21 cellular contexts compared by ENCODE assay signal in genomic region chr2:46181789-46182530, GRCh38.
DNase-seq lines count a peak whose midpoint lies in the region; ATAC-seq and TF ChIP-seq lines count a peak whose summit lies in the region.
"Had no signal": no experiment of that assay in that cellular context is flagged by ENCODE, and none has a peak within 500 bp of the region (broad histone marks: within the 10 kb centered on the region; RNA-seq: fewer than 3 reads in every experiment).

No MANE protein-coding gene starts in this region.

- peaks cover 0 to 6% (median 4%) of the 10 kb centered on the region in 3 donors for H3K36me3 Mint-ChIP-seq in immature natural killer cell
- peaks cover 38% of the 10 kb centered on the region for H3K36me3 Mint-ChIP-seq in stimulated activated effector memory CD8-positive, alpha-beta T cell treated with anti-CD3 and anti-CD28 coated beads, Interleukin-12 subunit alpha, Interleukin-12 subunit beta, amount 100 ng/mL, for 72 hours
- no peaks in the 10 kb centered on the region for H3K36me3 Mint-ChIP-seq in WTC11

- H3K36me3 ChIP-seq in thyroid gland = no peaks in the 10 kb centered on the region
- H3K36me3 ChIP-seq: adrenal gland, suprapubic skin had no signal

- H3K27me3 ChIP-seq in thyroid gland = no peaks in the 10 kb centered on the region
- H3K27me3 ChIP-seq: adrenal gland, gastroesophageal sphincter, right atrium auricular region, suprapubic skin had no signal

- H3K27ac Mint-ChIP-seq in immature natural killer cell = peak overlapping the region in 4 of 6 donors; percentile 73 to 90 (median 84)
- peak overlapping the region; percentile 17 for H3K27ac Mint-ChIP-seq in stimulated activated effector memory CD8-positive, alpha-beta T cell treated with anti-CD3 and anti-CD28 coated beads, Interleukin-12 subunit alpha, Interleukin-12 subunit beta, amount 100 ng/mL, for 72 hours
- H3K27ac Mint-ChIP-seq in WTC11 = no peak overlapping the region
- H3K27ac Mint-ChIP-seq: activated T-helper 1 cell treated with anti-CD3 and anti-CD28 coated beads, Interleukin-12 subunit alpha, Interleukin-12 subunit beta, Interleukin-2, Interleukin-4 antibody, amounts not matched to agents 30 ng/mL and 10 ng/mL and 1 ng/mL, durations not matched to agents 14 hours and 24 hours and 36 hours; H9 had no signal

- TF ChIP-seq POLR2A in thyroid gland (IDR thresholded peaks at IDR 0.05) = no peak

- H3K9me3 Mint-ChIP-seq in immature natural killer cell (no peaks in the 10 kb centered on the region), WTC11 (no peaks in the 10 kb centered on the region)
- H3K9me3 Mint-ChIP-seq in stimulated activated effector memory CD8-positive, alpha-beta T cell treated with anti-CD3 and anti-CD28 coated beads, Interleukin-12 subunit alpha, Interleukin-12 subunit beta, amount 100 ng/mL, for 72 hours = no peaks in the 10 kb centered on the region
- H3K9me3 Mint-ChIP-seq: activated T-helper 1 cell treated with anti-CD3 and anti-CD28 coated beads, Interleukin-12 subunit alpha, Interleukin-12 subunit beta, Interleukin-2, Interleukin-4 antibody, amounts not matched to agents 30 ng/mL and 10 ng/mL and 1 ng/mL, durations not matched to agents 14 hours and 24 hours and 36 hours; H9 had no signal

- no peak overlapping the region for H3K4me3 ChIP-seq in thyroid gland (replicated peaks in 1 of 3)
- H3K4me3 ChIP-seq: adrenal gland, gastroesophageal sphincter, right atrium auricular region, suprapubic skin had no signal

- peaks cover 32 to 35% of the 10 kb centered on the region in 2 donors for H3K4me1 Mint-ChIP-seq in immature natural killer cell
- peaks cover 38% of the 10 kb centered on the region for H3K4me1 Mint-ChIP-seq in stimulated activated effector memory CD8-positive, alpha-beta T cell treated with anti-CD3 and anti-CD28 coated beads, Interleukin-12 subunit alpha, Interleukin-12 subunit beta, amount 100 ng/mL, for 72 hours
- H3K4me1 Mint-ChIP-seq in WTC11 = peaks cover 4% of the 10 kb centered on the region
- H3K4me1 Mint-ChIP-seq: H9 had no signal

- TF ChIP-seq CTCF in WTC11 (IDR thresholded peaks at IDR 0.05) = no peak
- TF ChIP-seq CTCF in thyroid gland (IDR thresholded peaks at IDR 0.05) = no peak

- peaks cover 0 to 16% of the 10 kb centered on the region in 2 donors for H3K4me1 ChIP-seq in thyroid gland

- intact Hi-C loops in thyroid gland (cut with DNase I) = no loop called here

- no peaks in the 10 kb centered on the region for H3K9me3 ChIP-seq in thyroid gland
- H3K9me3 ChIP-seq: adrenal gland, gastroesophageal sphincter, right atrium auricular region, suprapubic skin had no signal

- peak; percentile 31 for DNase-seq in activated gamma-delta T cell (lab: John Stamatoyannopoulos, UW)
- no peak for DNase-seq in activated gamma-delta T cell treated with Interleukin-2 at 50 U/mL for 16 hours
- peak; percentile 19 for DNase-seq in NCI-H510A treated with DMSO at 0.1 percent for 48 hours (lab: John Stamatoyannopoulos, UW)
- DNase-seq in immature natural killer cell = peak in 1 of 3 donors; percentile 35
- no peak for DNase-seq in stimulated activated effector memory CD8-positive, alpha-beta T cell treated with anti-CD3 and anti-CD28 coated beads, Interleukin-12 subunit alpha, Interleukin-12 subunit beta, amount 100 ng/mL, for 72 hours (ENCODE audit: low spot score in 2 of 2)
- no peak for DNase-seq in WTC11 (ENCODE audit: low spot score)
- no peak for DNase-seq in thyroid gland
- DNase-seq: activated CD4-positive, CD25-positive, alpha-beta regulatory T cell; activated CD8-positive, alpha-beta memory T cell treated with anti-CD3 and anti-CD28 coated beads for 24 hours; erythroblast; H9; MM.1S; NCI-H2081 treated with DMSO at 0.1 percent for 48 hours; nucleus accumbens; stimulated activated CD4-positive, alpha-beta T cell treated with anti-CD3 and anti-CD28 coated beads, Interleukin-15, amount 100 ng/mL, for 24 hours had no signal

- H3K27ac ChIP-seq in thyroid gland = peak overlapping the region in 1 of 3 donors; percentile 37
- H3K27ac ChIP-seq: adrenal gland, gastroesophageal sphincter, suprapubic skin had no signal

- CTCF ChIA-PET in WTC11 (lab: Charles Lee) = interaction anchor here (0.9 to 1.8 kb wide), 3 partner anchors 91 to 184 kb away, joined by 3 to 5 read pairs (median 3); no protein-coding TSS in a partner anchor

- 94 to 95% methylated on average over 18 of the region's 18 CpGs for WGBS in thyroid gland, 2 donors

- POLR2A ChIA-PET in WTC11 (lab: Charles Lee) = no interaction called here

- no peak overlapping the region for H3K4me3 Mint-ChIP-seq in immature natural killer cell
- no peak overlapping the region for H3K4me3 Mint-ChIP-seq in stimulated activated effector memory CD8-positive, alpha-beta T cell treated with anti-CD3 and anti-CD28 coated beads, Interleukin-12 subunit alpha, Interleukin-12 subunit beta, amount 100 ng/mL, for 72 hours
- no peak overlapping the region for H3K4me3 Mint-ChIP-seq in WTC11
- H3K4me3 Mint-ChIP-seq: activated T-helper 1 cell treated with anti-CD3 and anti-CD28 coated beads, Interleukin-12 subunit alpha, Interleukin-12 subunit beta, Interleukin-2, Interleukin-4 antibody, amounts not matched to agents 30 ng/mL and 10 ng/mL and 1 ng/mL, durations not matched to agents 14 hours and 24 hours and 36 hours; H9 had no signal

- ATAC-seq in stimulated activated effector memory CD8-positive, alpha-beta T cell treated with anti-CD3 and anti-CD28 coated beads, Interleukin-12 subunit alpha, Interleukin-12 subunit beta, amount 100 ng/mL, for 72 hours = no peak
- ATAC-seq in WTC11 (no peak), GM19395 (IDR thresholded peaks at IDR 0.05; ENCODE audit: unreplicated experiment) (no peak)
- ATAC-seq: gastroesophageal sphincter had no signal

- H3K27me3 Mint-ChIP-seq in immature natural killer cell (ENCODE audit: low read depth in 3 of 3) = peaks cover 8 to 17% (median 17%) of the 10 kb centered on the region in 3 donors
- no peaks in the 10 kb centered on the region for H3K27me3 Mint-ChIP-seq in WTC11 (ENCODE audit: low read depth)

TF ChIP-seq in WTC11, 78 proteins besides CTCF, POLR2A, EP300 and RAD21 (continues in another document):
- TF ChIP-seq NFATC4 (CRISPR knock-in tag; IDR thresholded peaks at IDR 0.05) (no peak), GRHL2 (CRISPR knock-in tag; IDR thresholded peaks at IDR 0.05; ENCODE audit: insufficient replicate concordance, severe bottlenecking) (no peak), ZNF425 (CRISPR knock-in tag; conservative IDR thresholded peaks at IDR 0.05) (no peak), FOXP4 (CRISPR knock-in tag; IDR thresholded peaks at IDR 0.05) (no peak), CREB1 (CRISPR knock-in tag; IDR thresholded peaks at IDR 0.05) (no peak), ZNF281 (CRISPR knock-in tag; IDR thresholded peaks at IDR 0.05) (no peak), TCF7 (CRISPR knock-in tag; IDR thresholded peaks at IDR 0.05; ENCODE audit: low read depth) (no peak), ZNF263 (CRISPR knock-in tag; IDR thresholded peaks at IDR 0.05; ENCODE audit: low read depth) (no peak)

Comparison
In these comparisons a context has a peak if more than half of its experiments do, and no peak if none do; other contexts are left out.
1. DNase-seq: peak in activated gamma-delta T cell (single experiment) and NCI-H510A treated with DMSO at 0.1 percent for 48 hours (single experiment); none in activated gamma-delta T cell treated with Interleukin-2 at 50 U/mL for 16 hours (single experiment), stimulated activated effector memory CD8-positive, alpha-beta T cell treated with anti-CD3 and anti-CD28 coated beads, Interleukin-12 subunit alpha, Interleukin-12 subunit beta, amount 100 ng/mL, for 72 hours (0 of 2), WTC11 (single experiment) and thyroid gland (0 of 2).